Comparison of ENCODE assay signal across 20 cellular contexts in genomic region chr7:41581041-41581440, GRCh38.
A peak's percentile ranks its signal among the peaks of the same experiment; 100 is the strongest.
DNase-seq lines count a peak whose midpoint lies in the region; ATAC-seq, FAIRE-seq and TF ChIP-seq lines count a peak whose summit lies in the region.
"Had no signal": no experiment of that assay in that cellular context is flagged by ENCODE, and none has a peak within 500 bp of the region (broad histone marks: within the 10 kb centered on the region; RNA-seq: fewer than 3 reads in every experiment).

No MANE protein-coding gene starts in this region.

- dilution Hi-C loops in keratinocyte (cut with MboI; ENCODE audit: extremely low pct_ligation_motif_present, low sequenced_read_pairs), result no loop called here

- H3F3A ChIP-seq in SK-N-SH (replicated peaks; ENCODE audit: insufficient read depth) (peaks cover 21% of the 10 kb centered on the region), smooth muscle cell (ENCODE audit: low read depth) (peaks cover 12% of the 10 kb centered on the region)

- H3K4me1 ChIP-seq in SK-N-SH (ENCODE audit: control insufficient read depth in 1 of 2, insufficient read depth in 2 of 2, low read depth in 1 of 2, low read length in 1 of 2) (peaks cover 0 to 12% of the 10 kb centered on the region in 2 experiments; a peak in 1 of 4 replicates), SJSA1 (replicated peaks) (peaks cover 53% of the 10 kb centered on the region), keratinocyte (ENCODE audit: control insufficient read depth, extremely low read depth, insufficient read depth, low read length) (peaks cover 23% of the 10 kb centered on the region), smooth muscle cell (ENCODE audit: low read depth) (no peaks in the 10 kb centered on the region)
- H3K4me1 ChIP-seq: Caco-2, HAP-1 had no signal

- TF ChIP-seq CTCF in SK-N-SH (IDR thresholded peaks at IDR 0.05) (no peak), keratinocyte (optimal IDR thresholded peaks at IDR 0.05 in 1 of 3, IDR thresholded peaks at IDR 0.05 in 1 of 3, conservative IDR thresholded peaks at IDR 0.05 in 1 of 3; ENCODE audit: extremely low read depth in 1 of 3, insufficient read depth in 2 of 3, low read length in 3 of 3) (no peak), smooth muscle cell (IDR thresholded peaks at IDR 0.05; ENCODE audit: borderline replicate concordance, insufficient read depth, poor library complexity, severe bottlenecking) (no peak), dorsolateral prefrontal cortex (IDR thresholded peaks at IDR 0.05 in 54 of 56, conservative IDR thresholded peaks at IDR 0.05 in 2 of 56; ENCODE audit: low read depth in 1 of 56, partially characterized antibody in 56 of 56) (no peak)

- no peaks in the 10 kb centered on the region for H3K9me3 ChIP-seq in SK-N-SH
- H3K9me3 ChIP-seq in SJSA1 (replicated peaks), result no peaks in the 10 kb centered on the region
- no peaks in the 10 kb centered on the region for H3K9me3 ChIP-seq in keratinocyte (ENCODE audit: control insufficient read depth, low read depth, low read length)
- H3K9me3 ChIP-seq in smooth muscle cell (replicated peaks; ENCODE audit: low read depth), result no peaks in the 10 kb centered on the region
- H3K9me3 ChIP-seq: Caco-2, HAP-1 had no signal

- no peak for ATAC-seq in SK-N-SH treated with all-trans-retinoic acid at 6 μM for 48 hours
- ATAC-seq: GM12878 had no signal

- H3K4me2 ChIP-seq in SK-N-SH (no peak overlapping the region), keratinocyte (ENCODE audit: control insufficient read depth, extremely low read depth, insufficient read depth, low read depth, low read length) (no peak overlapping the region), smooth muscle cell (peak overlapping the region; percentile 6)

- no peaks in the 10 kb centered on the region for H3K27me3 ChIP-seq in SK-N-SH (ENCODE audit: insufficient read depth)
- no peaks in the 10 kb centered on the region for H3K27me3 ChIP-seq in SJSA1 (replicated peaks)
- no peaks in the 10 kb centered on the region for H3K27me3 ChIP-seq in keratinocyte (ENCODE audit: control insufficient read depth, extremely low read depth, insufficient read depth, low read length)
- H3K27me3 ChIP-seq in smooth muscle cell (ENCODE audit: low read depth), result no peaks in the 10 kb centered on the region
- peaks cover 0 to 6% (median 0%) of the 10 kb centered on the region in 45 donors for H3K27me3 ChIP-seq in dorsolateral prefrontal cortex

- H3K9ac ChIP-seq in SK-N-SH (peak overlapping the region; percentile 56; the same call in 1 of the 2 replicates), keratinocyte (ENCODE audit: control insufficient read depth, extremely low read depth, insufficient read depth, low read length) (no peak overlapping the region), smooth muscle cell (ENCODE audit: low read depth) (no peak overlapping the region)

- CTCF ChIA-PET in SK-N-SH (lab: Yijun Ruan, JAX), result interaction anchor here (1.7 kb wide), 1 partner anchor 11 kb away, joined by 5 read pairs; no protein-coding TSS in a partner anchor

- H3K9me1 ChIP-seq in keratinocyte (ENCODE audit: control insufficient read depth, extremely low read depth, insufficient read depth, low read length), result no peaks in the 10 kb centered on the region

- H3K27ac ChIP-seq in SK-N-SH (ENCODE audit: low read depth in 2 of 2, low read length in 1 of 2) (peak overlapping the region in 1 of 2 experiments; percentile 96; a peak in 2 of 4 replicates), SJSA1 (peak overlapping the region; percentile 94), keratinocyte (ENCODE audit: control insufficient read depth, insufficient read depth, low read length) (no peak overlapping the region), smooth muscle cell (ENCODE audit: low read depth) (peak overlapping the region; percentile 84), dorsolateral prefrontal cortex (no peak overlapping the region)

- POLR2A ChIA-PET in SK-N-SH (lab: Yijun Ruan, JAX), result no interaction called here

- no peak for TF ChIP-seq EP300 in SK-N-SH (IDR thresholded peaks at IDR 0.05; ENCODE audit: borderline replicate concordance in 1 of 2, low read depth in 1 of 2, low read length in 1 of 2)

- WGBS in SK-N-SH (ENCODE audit: low lambda C conversion rate), result 71% methylated on average over 1 of the region's 1 CpG
- 7% methylated on average over 1 of the region's 1 CpG for WGBS in smooth muscle cell (ENCODE audit: low lambda C conversion rate)

- H3K4me3 ChIP-seq in SK-N-SH (ENCODE audit: low read depth in 2 of 2, low read length in 1 of 2) (no peak overlapping the region), SJSA1 (no peak overlapping the region), keratinocyte (ENCODE audit: control insufficient read depth in 2 of 3, extremely low read depth in 1 of 3, insufficient read depth in 2 of 3, low read depth in 1 of 3, low read length in 3 of 3) (no peak overlapping the region), smooth muscle cell (no peak overlapping the region), dorsolateral prefrontal cortex (no peak overlapping the region)
- H3K4me3 ChIP-seq: GM12878, HAP-1 had no signal

- intact Hi-C loops in dorsolateral prefrontal cortex (cut with DNase I), result no loop called here

- H3K79me2 ChIP-seq in SK-N-SH (ENCODE audit: insufficient read depth) (no peaks in the 10 kb centered on the region), keratinocyte (ENCODE audit: control insufficient read depth, insufficient read depth, low read length) (no peaks in the 10 kb centered on the region), smooth muscle cell (ENCODE audit: low read depth) (no peaks in the 10 kb centered on the region)

- FAIRE-seq in keratinocyte (lab: Jason Lieb, UNC), result peak; percentile 13
- FAIRE-seq: A204.1, GM12878, GM19239 had no signal

- H4K20me1 ChIP-seq in SK-N-SH (ENCODE audit: insufficient read depth) (no peaks in the 10 kb centered on the region), keratinocyte (ENCODE audit: control insufficient read depth, extremely low read depth, insufficient read depth, low read length) (no peaks in the 10 kb centered on the region), smooth muscle cell (ENCODE audit: low read depth) (no peaks in the 10 kb centered on the region)

- DNase-seq in SK-N-SH, result no peak
- no peak for DNase-seq in SJSA1 (ENCODE audit: low read depth in 1 of 2, low spot score in 2 of 2)
- no peak for DNase-seq in keratinocyte (ENCODE audit: low read depth, low spot score)
- DNase-seq in smooth muscle cell (lab: John Stamatoyannopoulos, UW; ENCODE audit: unreplicated experiment), result no peak
- DNase-seq in anterior cingulate cortex (lab: John Stamatoyannopoulos, UW), result no peak
- no peak for DNase-seq in NCI-H82 (lab: John Stamatoyannopoulos, UW)
- no peak for DNase-seq in dorsolateral prefrontal cortex
- DNase-seq: Caco-2; CD4-positive, alpha-beta T cell; DMS153; NCI-H187; NCI-H2107; NCI-H2227 treated with DMSO at 0.1 percent for 48 hours; NCI-H510A treated with DMSO at 0.1 percent for 48 hours; SHP77 had no signal

- no peak for TF ChIP-seq RAD21 in SK-N-SH (IDR thresholded peaks at IDR 0.05; ENCODE audit: low read length)

- no peaks in the 10 kb centered on the region for H3K9me2 ChIP-seq in SK-N-SH

- H3K36me3 ChIP-seq in SK-N-SH (replicated peaks in 1 of 2; ENCODE audit: control insufficient read depth in 1 of 2, insufficient read depth in 2 of 2, low read length in 1 of 2) (no peaks in the 10 kb centered on the region), SJSA1 (no peaks in the 10 kb centered on the region), keratinocyte (ENCODE audit: control insufficient read depth in 2 of 2, extremely low read depth in 1 of 2, insufficient read depth in 2 of 2, low read length in 2 of 2) (no peaks in the 10 kb centered on the region), smooth muscle cell (ENCODE audit: low read depth) (no peaks in the 10 kb centered on the region)
- H3K36me3 ChIP-seq: HAP-1 had no signal

- no peak overlapping the region for H2AFZ ChIP-seq in SK-N-SH (ENCODE audit: low read depth)
- no peak overlapping the region for H2AFZ ChIP-seq in keratinocyte (ENCODE audit: control insufficient read depth, low read length)
- H2AFZ ChIP-seq in smooth muscle cell (ENCODE audit: low read depth), result no peak overlapping the region

TF ChIP-seq in SK-N-SH, 30 proteins besides CTCF, POLR2A, EP300 and RAD21 (continues in another document):
- no peak for TF ChIP-seq TAF1 (IDR thresholded peaks at IDR 0.05; ENCODE audit: borderline replicate concordance, low read depth, low read length)

TF ChIP-seq in SK-N-SH treated with all-trans-retinoic acid at 6 μM for 48 hours, 23 proteins besides CTCF, POLR2A, EP300 and RAD21 (continues in another document):
- TF ChIP-seq RARB (CRISPR knock-in tag; IDR thresholded peaks at IDR 0.05) (no peak), TOX (CRISPR knock-in tag; IDR thresholded peaks at IDR 0.05; ENCODE audit: borderline replicate concordance) (no peak), PATZ1 (CRISPR knock-in tag; IDR thresholded peaks at IDR 0.05; ENCODE audit: borderline replicate concordance) (no peak), ZNF8 (CRISPR knock-in tag; IDR thresholded peaks at IDR 0.05) (no peak), ISL1 (CRISPR knock-in tag; IDR thresholded peaks at IDR 0.05) (no peak), GLIS3 (CRISPR knock-in tag; IDR thresholded peaks at IDR 0.05) (no peak)

Comparison
In these comparisons a context has a peak if more than half of its experiments do, and no peak if none do; other contexts are left out.
1. H3K27ac ChIP-seq: peak in SJSA1 (single experiment) and smooth muscle cell (single experiment); none in keratinocyte (single experiment) and dorsolateral prefrontal cortex (0 of 59).